Comparison of ENCODE assay signal across 8 cellular contexts in the genomic region with DNA sequence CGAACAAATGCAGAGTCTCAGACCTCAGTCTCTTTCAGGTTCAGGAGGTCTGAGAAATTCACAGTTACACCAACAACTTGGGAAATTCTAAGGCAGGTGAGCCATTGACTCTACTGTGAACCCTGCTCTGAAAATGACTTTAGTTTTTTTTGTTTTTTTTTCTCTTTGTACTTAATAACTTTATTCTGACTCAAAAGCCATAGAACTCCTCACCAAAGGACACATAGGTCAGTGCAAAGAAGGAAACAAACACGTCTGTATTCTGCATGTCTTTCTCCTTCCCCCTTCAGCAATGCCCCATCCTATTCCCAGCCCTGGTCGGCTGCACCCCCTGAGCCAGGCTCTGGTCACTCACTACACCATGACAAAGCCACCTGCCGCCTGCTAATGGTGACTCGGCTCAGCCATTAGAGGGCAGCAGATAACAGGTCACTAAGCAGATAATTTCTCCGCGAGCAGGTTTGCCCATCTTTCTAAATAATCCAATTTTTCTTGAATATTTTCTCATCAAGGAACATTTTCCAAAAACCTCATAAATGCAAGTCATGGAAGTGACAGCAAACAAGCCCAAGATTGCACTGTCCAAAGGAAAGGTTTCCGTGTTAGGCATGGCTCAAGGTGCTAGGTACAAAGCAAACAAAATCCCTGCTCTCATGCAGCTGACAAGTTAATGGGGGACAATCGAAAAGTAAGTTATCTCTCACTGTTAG. TPM values are rescaled to one million over a fixed set of nuclear protein-coding genes. Genes with fewer than 3 reads are reported as not detected.
DNase-seq lines count a peak whose midpoint lies in the region; ATAC-seq and TF ChIP-seq lines count a peak whose summit lies in the region.

No MANE protein-coding gene starts in this region.

- no peaks in the 10 kb centered on the region for H3K9me3 ChIP-seq in CD8-positive, alpha-beta memory T cell (ENCODE audit: low read length)

- H3K36me3 ChIP-seq in CD8-positive, alpha-beta memory T cell (ENCODE audit: insufficient read depth, low read length) = no peaks in the 10 kb centered on the region

- H3K4me1 ChIP-seq in CD8-positive, alpha-beta memory T cell (ENCODE audit: insufficient read depth, low read length) = no peaks in the 10 kb centered on the region

- no peak overlapping the region for H3K27ac Mint-ChIP-seq in CD8-positive, alpha-beta memory T cell
- H3K27ac Mint-ChIP-seq in activated B cell treated with CpG ODN at 0.5 μM for 24 hours = no peak overlapping the region
- H3K27ac Mint-ChIP-seq in activated T-helper 1 cell treated with anti-CD3 and anti-CD28 coated beads, Interleukin-12 subunit alpha, Interleukin-12 subunit beta, Interleukin-2, Interleukin-4 antibody, amounts not matched to agents 30 ng/mL and 10 ng/mL and 1 ng/mL, durations not matched to agents 14 hours and 24 hours and 36 hours = no peak overlapping the region

- peaks cover 7 to 22% of the 10 kb centered on the region in 2 donors for H3K27me3 Mint-ChIP-seq in CD8-positive, alpha-beta memory T cell
- peaks cover 13% of the 10 kb centered on the region for H3K27me3 Mint-ChIP-seq in activated B cell treated with CpG ODN at 0.5 μM for 24 hours
- H3K27me3 Mint-ChIP-seq in activated T-helper 1 cell treated with anti-CD3 and anti-CD28 coated beads, Interleukin-12 subunit alpha, Interleukin-12 subunit beta, Interleukin-2, Interleukin-4 antibody, amounts not matched to agents 30 ng/mL and 10 ng/mL and 1 ng/mL, durations not matched to agents 14 hours and 24 hours and 36 hours (ENCODE audit: insufficient read depth) = peaks cover 24% of the 10 kb centered on the region

- H3K36me3 Mint-ChIP-seq in CD8-positive, alpha-beta memory T cell = no peaks in the 10 kb centered on the region
- H3K36me3 Mint-ChIP-seq in activated B cell treated with CpG ODN at 0.5 μM for 24 hours (ENCODE audit: low read depth) = no peaks in the 10 kb centered on the region
- H3K36me3 Mint-ChIP-seq in activated T-helper 1 cell treated with anti-CD3 and anti-CD28 coated beads, Interleukin-12 subunit alpha, Interleukin-12 subunit beta, Interleukin-2, Interleukin-4 antibody, amounts not matched to agents 30 ng/mL and 10 ng/mL and 1 ng/mL, durations not matched to agents 14 hours and 24 hours and 36 hours (ENCODE audit: low read depth) = no peaks in the 10 kb centered on the region

- CTCF ChIA-PET in CD8-positive, alpha-beta memory T cell (lab: Charles Lee) = interaction anchor here (0.6 to 1.0 kb wide), 3 partner anchors 205 to 258 kb away, joined by 3 to 4 read pairs (median 3); no protein-coding TSS in a partner anchor
- CTCF ChIA-PET in activated B cell treated with CpG ODN at 0.5 μM for 24 hours (lab: Charles Lee) = interaction anchor here (0.9 kb wide), 2 partner anchors 106 to 205 kb away, joined by 3 to 4 read pairs; no protein-coding TSS in a partner anchor

- intact Hi-C loops in activated B cell treated with CpG ODN at 0.5 μM for 24 hours (cut with micrococcal nuclease) = loop anchor here (1.0 to 10.0 kb wide), 3 partner anchors 205 to 673 kb away; no protein-coding TSS in a partner anchor
- intact Hi-C loops in activated T-helper 1 cell treated with anti-CD3 and anti-CD28 coated beads, Interleukin-12 subunit alpha, Interleukin-12 subunit beta, Interleukin-2, Interleukin-4 antibody, amounts not matched to agents 30 ng/mL and 10 ng/mL and 1 ng/mL, durations not matched to agents 14 hours and 24 hours and 36 hours (cut with micrococcal nuclease) = loop anchor here (1.0 to 2.0 kb wide), 3 partner anchors 205 to 297 kb away; no protein-coding TSS in a partner anchor

- H3K9me3 Mint-ChIP-seq in CD8-positive, alpha-beta memory T cell = no peaks in the 10 kb centered on the region
- H3K9me3 Mint-ChIP-seq in activated B cell treated with CpG ODN at 0.5 μM for 24 hours = no peaks in the 10 kb centered on the region
- H3K9me3 Mint-ChIP-seq in activated T-helper 1 cell treated with anti-CD3 and anti-CD28 coated beads, Interleukin-12 subunit alpha, Interleukin-12 subunit beta, Interleukin-2, Interleukin-4 antibody, amounts not matched to agents 30 ng/mL and 10 ng/mL and 1 ng/mL, durations not matched to agents 14 hours and 24 hours and 36 hours = no peaks in the 10 kb centered on the region

- no peak overlapping the region for H3K4me3 ChIP-seq in CD8-positive, alpha-beta memory T cell (ENCODE audit: low read length)
- H3K4me3 ChIP-seq in foreskin fibroblast (ENCODE audit: low read depth in 1 of 2, low read length in 2 of 2) = no peak overlapping the region

- peaks cover 10 to 17% (median 16%) of the 10 kb centered on the region in 3 donors for H3K4me1 Mint-ChIP-seq in CD8-positive, alpha-beta memory T cell
- H3K4me1 Mint-ChIP-seq in activated B cell treated with CpG ODN at 0.5 μM for 24 hours = peaks cover 10% of the 10 kb centered on the region
- peaks cover 10% of the 10 kb centered on the region for H3K4me1 Mint-ChIP-seq in activated T-helper 1 cell treated with anti-CD3 and anti-CD28 coated beads, Interleukin-12 subunit alpha, Interleukin-12 subunit beta, Interleukin-2, Interleukin-4 antibody, amounts not matched to agents 30 ng/mL and 10 ng/mL and 1 ng/mL, durations not matched to agents 14 hours and 24 hours and 36 hours (ENCODE audit: low read depth)

- DNase-seq in CD8-positive, alpha-beta memory T cell = peak in 3 of 5 donors; percentile 4 to 56 (median 8)
- DNase-seq in NCI-H2107 (lab: John Stamatoyannopoulos, UW) = peak; percentile 32
- DNase-seq in activated B cell treated with CpG ODN at 0.5 μM for 24 hours = no peak
- DNase-seq in foreskin fibroblast = peak; percentile 57 to 85
- peak in 40 of 56 donors; percentile 4 to 71 (median 32) for DNase-seq in nucleus accumbens (lab: John Stamatoyannopoulos, UW)
- DNase-seq in activated T-helper 1 cell treated with anti-CD3 and anti-CD28 coated beads, Interleukin-12 subunit alpha, Interleukin-12 subunit beta, Interleukin-2, Interleukin-4 antibody, amounts not matched to agents 30 ng/mL and 10 ng/mL and 1 ng/mL, durations not matched to agents 14 hours and 24 hours and 36 hours (ENCODE audit: low spot score) = no peak

- no peak overlapping the region for H3K27ac ChIP-seq in CD8-positive, alpha-beta memory T cell (ENCODE audit: low read depth, low read length)

- H3K27me3 ChIP-seq in CD8-positive, alpha-beta memory T cell (ENCODE audit: insufficient read depth, low read length, poor library complexity, severe bottlenecking) = no peaks in the 10 kb centered on the region

- TF ChIP-seq CTCF in activated B cell treated with CpG ODN at 0.5 μM for 24 hours (IDR thresholded peaks at IDR 0.05) (peak; percentile 30), foreskin fibroblast (IDR thresholded peaks at IDR 0.05; ENCODE audit: low read depth, low read length) (peak; percentile 82)

- ATAC-seq in GM18858 (IDR thresholded peaks at IDR 0.05; ENCODE audit: unreplicated experiment) = peak; percentile 72
- ATAC-seq in HG02981 (IDR thresholded peaks at IDR 0.05; ENCODE audit: unreplicated experiment) = peak; percentile 77
- peak; percentile 56 for ATAC-seq in activated B cell treated with CpG ODN at 0.5 μM for 24 hours (ENCODE audit: low read depth)

- H3K4me3 Mint-ChIP-seq in CD8-positive, alpha-beta memory T cell = no peak overlapping the region
- H3K4me3 Mint-ChIP-seq in activated B cell treated with CpG ODN at 0.5 μM for 24 hours = no peak overlapping the region
- H3K4me3 Mint-ChIP-seq in activated T-helper 1 cell treated with anti-CD3 and anti-CD28 coated beads, Interleukin-12 subunit alpha, Interleukin-12 subunit beta, Interleukin-2, Interleukin-4 antibody, amounts not matched to agents 30 ng/mL and 10 ng/mL and 1 ng/mL, durations not matched to agents 14 hours and 24 hours and 36 hours = no peak overlapping the region

- POLR2A ChIA-PET in CD8-positive, alpha-beta memory T cell (lab: Charles Lee) = no interaction called here
- POLR2A ChIA-PET in activated B cell treated with CpG ODN at 0.5 μM for 24 hours (lab: Charles Lee) = no interaction called here

RNA-seq across cellular contexts. Expression of a gene that starts 37.7 kb away (rescaled TPM):
- total RNA-seq in CD8-positive, alpha-beta memory T cell = not detected
- polyA plus RNA-seq in CD8-positive, alpha-beta memory T cell = not detected
- total RNA-seq in activated B cell treated with CpG ODN at 0.5 μM for 24 hours = not detected in 2 replicates
- total RNA-seq in activated T-helper 1 cell treated with anti-CD3 and anti-CD28 coated beads, Interleukin-12 subunit alpha, Interleukin-12 subunit beta, Interleukin-2, Interleukin-4 antibody, amounts not matched to agents 30 ng/mL and 10 ng/mL and 1 ng/mL, durations not matched to agents 14 hours and 24 hours and 36 hours = not detected in 2 replicates

Comparison
In these comparisons a context has a peak if more than half of its experiments do, and no peak if none do; other contexts are left out.
1. DNase-seq: peak in CD8-positive, alpha-beta memory T cell (3 of 5), NCI-H2107 (single experiment), foreskin fibroblast (2 of 2) and nucleus accumbens (40 of 56); none in activated B cell treated with CpG ODN at 0.5 μM for 24 hours (single experiment) and activated T-helper 1 cell treated with anti-CD3 and anti-CD28 coated beads, Interleukin-12 subunit alpha, Interleukin-12 subunit beta, Interleukin-2, Interleukin-4 antibody, amounts not matched to agents 30 ng/mL and 10 ng/mL and 1 ng/mL, durations not matched to agents 14 hours and 24 hours and 36 hours (single experiment).
2. Peak in every context shown above with its lines, with median percentiles within 50 percentile points of each other: ATAC-seq.